In the genomic region with DNA sequence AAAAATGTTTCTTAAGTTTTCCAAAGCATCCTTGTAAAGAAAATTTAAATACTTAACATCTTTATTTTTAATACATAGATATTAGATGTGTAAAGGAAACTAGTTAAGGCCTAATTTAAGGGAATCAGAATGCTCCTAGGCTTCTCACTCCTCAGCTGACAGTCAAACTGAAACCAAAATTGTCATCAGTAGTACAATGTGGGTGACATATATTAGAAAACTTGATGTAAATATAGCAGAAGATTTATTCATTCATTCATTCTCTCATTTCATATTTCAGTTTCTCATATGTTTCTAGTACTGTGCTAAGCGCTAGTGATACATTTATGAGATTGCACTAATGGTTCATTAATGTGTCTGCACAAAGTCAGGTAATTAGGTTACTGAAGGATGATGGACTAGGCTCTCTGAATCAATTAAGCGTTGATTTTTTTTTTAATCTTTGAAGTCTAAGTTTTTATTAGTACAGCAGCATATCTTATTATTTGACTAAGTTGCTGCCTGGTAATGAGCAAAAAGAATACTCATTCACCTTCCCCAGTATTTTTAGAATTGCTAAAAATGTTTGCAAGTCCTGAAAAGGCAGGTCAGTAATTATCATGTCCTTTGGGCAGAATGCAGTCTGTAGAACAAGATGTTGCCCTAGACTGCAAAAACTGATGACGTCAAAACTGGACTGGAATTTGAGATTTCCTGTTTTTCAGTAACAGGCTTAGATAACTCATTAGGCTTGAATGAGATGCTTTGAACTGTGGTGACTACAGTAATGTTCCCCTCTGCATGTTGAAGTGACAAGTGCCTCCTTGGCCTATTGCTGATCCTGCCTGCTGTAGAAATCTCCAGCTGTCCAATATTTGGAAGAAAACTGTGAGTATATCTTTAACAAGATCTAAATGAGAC, we compare ENCODE assay signal across 10 cellular contexts.
DNase-seq lines count a peak whose midpoint lies in the region; ATAC-seq, FAIRE-seq and TF ChIP-seq lines count a peak whose summit lies in the region.
"Had no signal": no experiment of that assay in that cellular context is flagged by ENCODE, and none has a peak within 500 bp of the region (broad histone marks: within the 10 kb centered on the region; RNA-seq: fewer than 3 reads in every experiment).

No MANE protein-coding gene starts in this region.

- no peak overlapping the region for H3K4me3 ChIP-seq in fibroblast of the aortic adventitia (ENCODE audit: low read depth, low read length)
- H3K4me3 ChIP-seq: BLaER1 had no signal

- DNase-seq in DMS153 treated with DMSO at 0.1 percent for 48 hours (lab: John Stamatoyannopoulos, UW; ENCODE audit: unreplicated experiment), result peak; percentile 31
- peak; percentile 49 for DNase-seq in NAMALWA (ENCODE audit: low spot score)
- DNase-seq in fibroblast of the aortic adventitia (ENCODE audit: low read depth), result peak; percentile 19
- DNase-seq in GM12892 (ENCODE audit: insufficient read length), result no peak
- DNase-seq in GDM1 (lab: John Stamatoyannopoulos, UW), result no peak
- no peak for DNase-seq in NCI-H2107 treated with DMSO at 0.1 percent for 48 hours (lab: John Stamatoyannopoulos, UW; ENCODE audit: unreplicated experiment)
- no peak for DNase-seq in stimulated activated naive CD4-positive, alpha-beta T cell treated with Interleukin-2 at 50 U/mL for 16 hours (lab: John Stamatoyannopoulos, UW)

- ATAC-seq in GM21526 (IDR thresholded peaks at IDR 0.05; ENCODE audit: low FRiP score, unreplicated experiment), result peak; percentile 53

- TF ChIP-seq POLR2A in GM12892 (IDR thresholded peaks at IDR 0.05; ENCODE audit: low read depth, low read length), result no peak

- no peak for FAIRE-seq in GM12892 (lab: Jason Lieb, UNC)
- FAIRE-seq: GM19239 had no signal

- TF ChIP-seq CTCF in fibroblast of the aortic adventitia (IDR thresholded peaks at IDR 0.05; ENCODE audit: insufficient read depth, low read length), result no peak

Comparison
In these comparisons a context has a peak if more than half of its experiments do, and no peak if none do; other contexts are left out.
1. DNase-seq: peak in DMS153 treated with DMSO at 0.1 percent for 48 hours (single experiment), NAMALWA (single experiment) and fibroblast of the aortic adventitia (single experiment); none in GM12892 (single experiment), GDM1 (single experiment), NCI-H2107 treated with DMSO at 0.1 percent for 48 hours (single experiment) and stimulated activated naive CD4-positive, alpha-beta T cell treated with Interleukin-2 at 50 U/mL for 16 hours (single experiment).